In the genomic region with DNA sequence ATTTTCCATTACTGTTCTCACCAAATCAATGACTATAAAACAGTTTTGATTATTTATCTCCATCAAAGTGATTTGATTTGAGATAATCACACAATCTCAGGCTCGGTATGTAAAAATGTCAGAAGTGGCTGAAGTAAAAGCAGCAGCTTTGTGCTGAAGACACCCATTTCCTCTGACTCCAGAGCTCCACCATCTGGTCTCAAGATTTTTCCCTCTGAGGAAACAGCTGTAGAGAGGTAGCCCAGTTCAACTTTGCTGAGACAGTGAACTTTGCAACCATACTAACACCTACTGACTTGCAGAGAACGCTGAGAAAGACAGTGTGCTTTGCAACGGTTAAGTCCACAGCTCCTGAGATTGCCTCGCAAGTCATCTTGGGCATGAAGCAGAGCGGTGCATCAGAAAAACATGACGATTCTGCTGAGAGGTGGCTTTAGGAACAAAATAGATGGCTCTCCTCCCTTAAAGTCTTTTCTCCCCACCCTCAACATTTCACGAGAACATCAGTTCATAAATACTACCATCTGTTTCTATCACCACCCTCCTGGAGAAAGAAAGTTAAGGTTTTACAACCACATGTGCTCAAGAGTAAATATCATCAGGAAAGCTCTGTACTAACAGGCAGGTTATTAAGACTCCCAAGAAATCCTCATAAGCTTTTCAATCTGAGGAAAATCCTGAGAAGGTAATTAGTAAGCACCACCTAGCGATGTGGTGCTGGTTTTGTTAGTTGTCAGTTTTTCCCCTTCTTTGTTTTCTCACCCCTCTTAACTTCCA, we compare ENCODE assay signal across 9 cellular contexts. TPM values are rescaled to one million over a fixed set of nuclear protein-coding genes. Genes with fewer than 3 reads are reported as not detected.
DNase-seq lines count a peak whose midpoint lies in the region; ATAC-seq and TF ChIP-seq lines count a peak whose summit lies in the region.
"Had no signal": no experiment of that assay in that cellular context is flagged by ENCODE, and none has a peak within 500 bp of the region (broad histone marks: within the 10 kb centered on the region; RNA-seq: fewer than 3 reads in every experiment).

No MANE protein-coding gene starts in this region.

- H3K27me3 ChIP-seq in NT2/D1 (ENCODE audit: insufficient read depth, insufficient read length), result no peaks in the 10 kb centered on the region
- no peaks in the 10 kb centered on the region for H3K27me3 ChIP-seq in breast epithelium
- no peaks in the 10 kb centered on the region for H3K27me3 ChIP-seq in kidney epithelial cell (ENCODE audit: control insufficient read depth, insufficient read depth, low read length)

- DNase-seq in AG20443 (ENCODE audit: low spot score) (peak; percentile 72), GM10266 (ENCODE audit: extremely low spot score) (peak; percentile 27), NT2/D1 (ENCODE audit: low read depth, low spot score) (peak; percentile 54), breast epithelium (ENCODE audit: low spot score in 2 of 2) (peak in 1 of 2 donors; percentile 36), kidney epithelial cell (ENCODE audit: low read depth) (no peak), stromal cell of bone marrow (ENCODE audit: low read depth) (peak; percentile 66)

- ATAC-seq in GM18873 (IDR thresholded peaks at IDR 0.05; ENCODE audit: low FRiP score, unreplicated experiment), result no peak
- no peak for ATAC-seq in HG03354 (IDR thresholded peaks at IDR 0.05; ENCODE audit: poor library complexity, severe bottlenecking, unreplicated experiment)

- intact Hi-C loops in breast epithelium (cut with DNase I; ENCODE audit: low total_unique reads), result no loop called here

- TF ChIP-seq CTCF in GM10266 (IDR thresholded peaks at IDR 0.05; ENCODE audit: control insufficient read depth, insufficient read depth, low read depth, missing control alignments) (peak; percentile 64), breast epithelium (IDR thresholded peaks at IDR 0.05) (peak in 1 of 3 donors; percentile 35), kidney epithelial cell (IDR thresholded peaks at IDR 0.05; ENCODE audit: insufficient read depth, low read length, poor library complexity, severe bottlenecking) (peak; percentile 66)

- no peak overlapping the region for H3K4me3 ChIP-seq in NT2/D1 (ENCODE audit: insufficient read length, low read depth)
- H3K4me3 ChIP-seq in breast epithelium, result no peak overlapping the region
- H3K4me3 ChIP-seq in kidney epithelial cell (ENCODE audit: low read depth, low read length), result no peak overlapping the region

- H3K9ac ChIP-seq in NT2/D1 (ENCODE audit: insufficient read length, low read depth), result no peak overlapping the region

- no peak for TF ChIP-seq POLR2A in breast epithelium (IDR thresholded peaks at IDR 0.05)

- peak overlapping the region; percentile 40 to 71 for H3K27ac ChIP-seq in breast epithelium

- H3K36me3 ChIP-seq in NT2/D1 (ENCODE audit: insufficient read depth, insufficient read length, low read length) (peaks cover 58% of the 10 kb centered on the region), breast epithelium (peaks cover 9% of the 10 kb centered on the region), kidney epithelial cell (ENCODE audit: control insufficient read depth, insufficient read depth, low read length) (no peaks in the 10 kb centered on the region)

- H3K4me1 ChIP-seq in NT2/D1 (ENCODE audit: insufficient read depth, insufficient read length), result no peaks in the 10 kb centered on the region
- H3K4me1 ChIP-seq in breast epithelium, result no peaks in the 10 kb centered on the region

- H3K9me3 ChIP-seq in NT2/D1 (ENCODE audit: insufficient read depth, low read length) (no peaks in the 10 kb centered on the region), breast epithelium (no peaks in the 10 kb centered on the region)

RNA-seq across cellular contexts. Expression of a gene that starts 34.8 kb away (rescaled TPM):
- total RNA-seq in breast epithelium (not detected), kidney epithelial cell (not detected in 2 replicates)
- total RNA-seq: T-helper 1 cell treated with Interleukin-12 subunit alpha and Interleukin-12 subunit beta and Interleukin-4 antibody, amounts not matched to agents 30 ng/mL and 1 ng/mL, for 36 hours had no signal

RNA-seq across cellular contexts. Expression of a gene that starts 39.0 kb away (rescaled TPM):
- total RNA-seq in breast epithelium (100 to 1,000 TPM in 1 of 3 donors, 10 to 100 TPM in 2; 52.2 to 103 (median 91.0) TPM), kidney epithelial cell (36.3 and 42.2 TPM in 2 replicates)
